Comparison of ENCODE assay signal across 1 cellular context in the genomic region with DNA sequence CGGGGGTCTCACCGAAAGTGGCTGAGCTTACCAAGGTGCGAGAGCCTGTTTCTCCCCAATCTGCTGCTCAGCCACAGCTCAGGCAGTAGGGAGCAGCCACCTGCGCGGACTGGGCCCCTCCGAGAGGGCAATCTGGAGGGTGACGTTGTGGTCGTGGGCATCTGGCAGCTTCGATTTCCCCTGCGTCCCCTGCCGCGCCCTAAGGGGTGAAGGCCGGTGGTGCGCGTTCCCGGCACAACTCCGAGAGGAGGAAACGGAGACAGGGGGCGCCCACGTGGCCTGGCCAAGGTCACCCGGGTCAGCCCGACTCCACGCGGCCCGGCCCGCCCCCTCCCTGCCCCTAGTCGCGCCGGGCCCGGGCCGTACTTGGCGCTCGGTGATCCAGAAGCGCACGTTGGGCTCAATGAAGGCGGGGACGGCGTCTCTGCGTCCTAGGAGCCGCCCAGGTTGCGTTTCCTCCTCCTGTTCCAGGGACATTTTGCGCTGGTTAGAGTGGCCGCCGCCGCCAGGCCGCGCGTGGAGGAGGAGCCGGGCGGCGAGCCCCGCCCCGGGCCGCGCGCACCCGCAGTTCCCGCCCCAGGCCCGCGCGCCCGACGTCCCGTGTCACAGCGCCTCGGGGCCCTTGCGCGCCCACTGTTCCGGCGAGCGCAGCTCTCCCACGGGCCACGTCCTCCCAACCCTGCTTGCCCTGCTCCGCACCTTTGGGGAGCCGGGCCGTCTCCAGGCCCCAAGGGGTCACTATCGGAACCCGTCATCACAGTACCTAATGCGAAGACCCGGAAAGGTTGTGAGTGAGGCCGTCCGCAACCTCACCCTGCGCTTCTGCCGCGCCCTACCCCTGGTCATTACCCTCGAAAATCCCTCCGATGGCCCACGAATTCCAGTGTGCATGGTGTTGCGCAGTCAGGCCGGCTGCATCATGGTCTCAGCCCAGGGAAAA.
A peak's percentile ranks its signal among the peaks of the same experiment; 100 is the strongest.
TF ChIP-seq lines count a peak whose summit lies in the region.

A gene with protein sequence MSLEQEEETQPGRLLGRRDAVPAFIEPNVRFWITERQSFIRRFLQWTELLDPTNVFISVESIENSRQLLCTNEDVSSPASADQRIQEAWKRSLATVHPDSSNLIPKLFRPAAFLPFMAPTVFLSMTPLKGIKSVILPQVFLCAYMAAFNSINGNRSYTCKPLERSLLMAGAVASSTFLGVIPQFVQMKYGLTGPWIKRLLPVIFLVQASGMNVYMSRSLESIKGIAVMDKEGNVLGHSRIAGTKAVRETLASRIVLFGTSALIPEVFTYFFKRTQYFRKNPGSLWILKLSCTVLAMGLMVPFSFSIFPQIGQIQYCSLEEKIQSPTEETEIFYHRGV (minus strand): TSS at position 544 of the 940 bp plus-strand sequence. CDS start 67 bp downstream, at position 477.

TF ChIP-seq in K562, 482 proteins besides CTCF, POLR2A, EP300 and RAD21 (continued from another document and continues in another):
- TF ChIP-seq, protein P1, sequence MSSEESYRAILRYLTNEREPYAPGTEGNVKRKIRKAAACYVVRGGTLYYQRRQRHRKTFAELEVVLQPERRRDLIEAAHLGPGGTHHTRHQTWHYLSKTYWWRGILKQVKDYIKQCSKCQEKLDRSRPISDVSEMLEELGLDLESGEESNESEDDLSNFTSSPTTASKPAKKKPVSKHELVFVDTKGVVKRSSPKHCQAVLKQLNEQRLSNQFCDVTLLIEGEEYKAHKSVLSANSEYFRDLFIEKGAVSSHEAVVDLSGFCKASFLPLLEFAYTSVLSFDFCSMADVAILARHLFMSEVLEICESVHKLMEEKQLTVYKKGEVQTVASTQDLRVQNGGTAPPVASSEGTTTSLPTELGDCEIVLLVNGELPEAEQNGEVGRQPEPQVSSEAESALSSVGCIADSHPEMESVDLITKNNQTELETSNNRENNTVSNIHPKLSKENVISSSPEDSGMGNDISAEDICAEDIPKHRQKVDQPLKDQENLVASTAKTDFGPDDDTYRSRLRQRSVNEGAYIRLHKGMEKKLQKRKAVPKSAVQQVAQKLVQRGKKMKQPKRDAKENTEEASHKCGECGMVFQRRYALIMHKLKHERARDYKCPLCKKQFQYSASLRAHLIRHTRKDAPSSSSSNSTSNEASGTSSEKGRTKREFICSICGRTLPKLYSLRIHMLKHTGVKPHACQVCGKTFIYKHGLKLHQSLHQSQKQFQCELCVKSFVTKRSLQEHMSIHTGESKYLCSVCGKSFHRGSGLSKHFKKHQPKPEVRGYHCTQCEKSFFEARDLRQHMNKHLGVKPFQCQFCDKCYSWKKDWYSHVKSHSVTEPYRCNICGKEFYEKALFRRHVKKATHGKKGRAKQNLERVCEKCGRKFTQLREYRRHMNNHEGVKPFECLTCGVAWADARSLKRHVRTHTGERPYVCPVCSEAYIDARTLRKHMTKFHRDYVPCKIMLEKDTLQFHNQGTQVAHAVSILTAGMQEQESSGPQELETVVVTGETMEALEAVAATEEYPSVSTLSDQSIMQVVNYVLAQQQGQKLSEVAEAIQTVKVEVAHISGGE (CRISPR knock-in tag; IDR thresholded peaks at IDR 0.05) = peak in 1 of 3 experiments; percentile 86; a peak in 2 of 6 replicates
- TF ChIP-seq ZKSCAN3 (CRISPR knock-in tag; IDR thresholded peaks at IDR 0.05) = no peak
- TF ChIP-seq, protein P2, sequence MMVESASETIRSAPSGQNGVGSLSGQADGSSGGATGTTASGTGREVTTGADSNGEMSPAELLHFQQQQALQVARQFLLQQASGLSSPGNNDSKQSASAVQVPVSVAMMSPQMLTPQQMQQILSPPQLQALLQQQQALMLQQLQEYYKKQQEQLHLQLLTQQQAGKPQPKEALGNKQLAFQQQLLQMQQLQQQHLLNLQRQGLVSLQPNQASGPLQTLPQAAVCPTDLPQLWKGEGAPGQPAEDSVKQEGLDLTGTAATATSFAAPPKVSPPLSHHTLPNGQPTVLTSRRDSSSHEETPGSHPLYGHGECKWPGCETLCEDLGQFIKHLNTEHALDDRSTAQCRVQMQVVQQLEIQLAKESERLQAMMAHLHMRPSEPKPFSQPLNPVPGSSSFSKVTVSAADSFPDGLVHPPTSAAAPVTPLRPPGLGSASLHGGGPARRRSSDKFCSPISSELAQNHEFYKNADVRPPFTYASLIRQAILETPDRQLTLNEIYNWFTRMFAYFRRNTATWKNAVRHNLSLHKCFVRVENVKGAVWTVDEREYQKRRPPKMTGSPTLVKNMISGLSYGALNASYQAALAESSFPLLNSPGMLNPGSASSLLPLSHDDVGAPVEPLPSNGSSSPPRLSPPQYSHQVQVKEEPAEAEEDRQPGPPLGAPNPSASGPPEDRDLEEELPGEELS (CRISPR knock-in tag; IDR thresholded peaks at IDR 0.05; ENCODE audit: borderline replicate concordance) = no peak
- TF ChIP-seq FUS (optimal IDR thresholded peaks at IDR 0.05; ENCODE audit: low read depth, low read length) = no peak
- no peak for TF ChIP-seq SMAD3 (CRISPR knock-in tag; conservative IDR thresholded peaks at IDR 0.05)
- TF ChIP-seq ATF7 (IDR thresholded peaks at IDR 0.05) = peak; percentile 28; the same call in 1 of the 2 replicates
- TF ChIP-seq, protein P3, sequence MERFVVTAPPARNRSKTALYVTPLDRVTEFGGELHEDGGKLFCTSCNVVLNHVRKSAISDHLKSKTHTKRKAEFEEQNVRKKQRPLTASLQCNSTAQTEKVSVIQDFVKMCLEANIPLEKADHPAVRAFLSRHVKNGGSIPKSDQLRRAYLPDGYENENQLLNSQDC (CRISPR knock-in tag; IDR thresholded peaks at IDR 0.05) = no peak
- no peak for TF ChIP-seq ATF1 (CRISPR knock-in tag; IDR thresholded peaks at IDR 0.05)
- peak; percentile 43 for TF ChIP-seq ATF1 (tag; IDR thresholded peaks at IDR 0.05)
- no peak for TF ChIP-seq ZNF766 (CRISPR knock-in tag; conservative IDR thresholded peaks at IDR 0.05)
- 0 out of 2 replicates have a peak, but pooled peaks have one; percentile 14 for TF ChIP-seq CBFA2T2 (conservative IDR thresholded peaks at IDR 0.05)
- TF ChIP-seq ELF1 (tag; IDR thresholded peaks at IDR 0.05) = peak; percentile 51; the same call in 1 of the 2 replicates
- TF ChIP-seq SAP30 (IDR thresholded peaks at IDR 0.05; ENCODE audit: borderline replicate concordance, insufficient read depth, low read depth, low read length, poor library complexity, severe bottlenecking) = peak; percentile 49
- no peak for TF ChIP-seq CBX3 (IDR thresholded peaks at IDR 0.05; ENCODE audit: borderline replicate concordance in 1 of 2, low read length in 2 of 2)
- TF ChIP-seq, protein P4, sequence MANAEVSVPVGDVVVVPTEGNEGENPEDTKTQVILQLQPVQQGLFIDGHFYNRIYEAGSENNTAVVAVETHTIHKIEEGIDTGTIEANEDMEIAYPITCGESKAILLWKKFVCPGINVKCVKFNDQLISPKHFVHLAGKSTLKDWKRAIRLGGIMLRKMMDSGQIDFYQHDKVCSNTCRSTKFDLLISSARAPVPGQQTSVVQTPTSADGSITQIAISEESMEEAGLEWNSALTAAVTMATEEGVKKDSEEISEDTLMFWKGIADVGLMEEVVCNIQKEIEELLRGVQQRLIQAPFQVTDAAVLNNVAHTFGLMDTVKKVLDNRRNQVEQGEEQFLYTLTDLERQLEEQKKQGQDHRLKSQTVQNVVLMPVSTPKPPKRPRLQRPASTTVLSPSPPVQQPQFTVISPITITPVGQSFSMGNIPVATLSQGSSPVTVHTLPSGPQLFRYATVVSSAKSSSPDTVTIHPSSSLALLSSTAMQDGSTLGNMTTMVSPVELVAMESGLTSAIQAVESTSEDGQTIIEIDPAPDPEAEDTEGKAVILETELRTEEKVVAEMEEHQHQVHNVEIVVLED (CRISPR knock-in tag; IDR thresholded peaks at IDR 0.05) = peak; percentile 51
- TF ChIP-seq, protein P5, sequence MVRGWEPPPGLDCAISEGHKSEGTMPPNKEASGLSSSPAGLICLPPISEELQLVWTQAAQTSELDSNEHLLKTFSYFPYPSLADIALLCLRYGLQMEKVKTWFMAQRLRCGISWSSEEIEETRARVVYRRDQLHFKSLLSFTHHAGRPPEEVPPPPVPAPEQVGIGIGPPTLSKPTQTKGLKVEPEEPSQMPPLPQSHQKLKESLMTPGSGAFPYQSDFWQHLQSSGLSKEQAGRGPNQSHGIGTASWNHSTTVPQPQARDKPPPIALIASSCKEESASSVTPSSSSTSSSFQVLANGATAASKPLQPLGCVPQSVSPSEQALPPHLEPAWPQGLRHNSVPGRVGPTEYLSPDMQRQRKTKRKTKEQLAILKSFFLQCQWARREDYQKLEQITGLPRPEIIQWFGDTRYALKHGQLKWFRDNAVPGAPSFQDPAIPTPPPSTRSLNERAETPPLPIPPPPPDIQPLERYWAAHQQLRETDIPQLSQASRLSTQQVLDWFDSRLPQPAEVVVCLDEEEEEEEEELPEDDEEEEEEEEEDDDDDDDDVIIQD (CRISPR knock-in tag; IDR thresholded peaks at IDR 0.05) = no peak
- peak; percentile 59; the same call in 1 of the 2 replicates for TF ChIP-seq SMAD4 (CRISPR knock-in tag; conservative IDR thresholded peaks at IDR 0.05)
- no peak for TF ChIP-seq PCBP1 (IDR thresholded peaks at IDR 0.05; ENCODE audit: low read depth, low read length, poor library complexity, severe bottlenecking)
- TF ChIP-seq NR2C2 (CRISPR knock-in tag; IDR thresholded peaks at IDR 0.05) = peak; percentile 70
- peak; percentile 91 for TF ChIP-seq NR2C2 (tag; IDR thresholded peaks at IDR 0.05)
- TF ChIP-seq LARP7 (IDR thresholded peaks at IDR 0.05) = no peak
- TF ChIP-seq, protein P6, sequence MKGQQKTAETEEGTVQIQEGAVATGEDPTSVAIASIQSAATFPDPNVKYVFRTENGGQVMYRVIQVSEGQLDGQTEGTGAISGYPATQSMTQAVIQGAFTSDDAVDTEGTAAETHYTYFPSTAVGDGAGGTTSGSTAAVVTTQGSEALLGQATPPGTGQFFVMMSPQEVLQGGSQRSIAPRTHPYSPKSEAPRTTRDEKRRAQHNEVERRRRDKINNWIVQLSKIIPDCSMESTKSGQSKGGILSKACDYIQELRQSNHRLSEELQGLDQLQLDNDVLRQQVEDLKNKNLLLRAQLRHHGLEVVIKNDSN (CRISPR knock-in tag; IDR thresholded peaks at IDR 0.05) = peak; percentile 89
- TF ChIP-seq, protein P7, sequence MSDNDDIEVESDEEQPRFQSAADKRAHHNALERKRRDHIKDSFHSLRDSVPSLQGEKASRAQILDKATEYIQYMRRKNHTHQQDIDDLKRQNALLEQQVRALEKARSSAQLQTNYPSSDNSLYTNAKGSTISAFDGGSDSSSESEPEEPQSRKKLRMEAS (CRISPR knock-in tag; IDR thresholded peaks at IDR 0.05) = peak; percentile 98
- TF ChIP-seq, protein P8, sequence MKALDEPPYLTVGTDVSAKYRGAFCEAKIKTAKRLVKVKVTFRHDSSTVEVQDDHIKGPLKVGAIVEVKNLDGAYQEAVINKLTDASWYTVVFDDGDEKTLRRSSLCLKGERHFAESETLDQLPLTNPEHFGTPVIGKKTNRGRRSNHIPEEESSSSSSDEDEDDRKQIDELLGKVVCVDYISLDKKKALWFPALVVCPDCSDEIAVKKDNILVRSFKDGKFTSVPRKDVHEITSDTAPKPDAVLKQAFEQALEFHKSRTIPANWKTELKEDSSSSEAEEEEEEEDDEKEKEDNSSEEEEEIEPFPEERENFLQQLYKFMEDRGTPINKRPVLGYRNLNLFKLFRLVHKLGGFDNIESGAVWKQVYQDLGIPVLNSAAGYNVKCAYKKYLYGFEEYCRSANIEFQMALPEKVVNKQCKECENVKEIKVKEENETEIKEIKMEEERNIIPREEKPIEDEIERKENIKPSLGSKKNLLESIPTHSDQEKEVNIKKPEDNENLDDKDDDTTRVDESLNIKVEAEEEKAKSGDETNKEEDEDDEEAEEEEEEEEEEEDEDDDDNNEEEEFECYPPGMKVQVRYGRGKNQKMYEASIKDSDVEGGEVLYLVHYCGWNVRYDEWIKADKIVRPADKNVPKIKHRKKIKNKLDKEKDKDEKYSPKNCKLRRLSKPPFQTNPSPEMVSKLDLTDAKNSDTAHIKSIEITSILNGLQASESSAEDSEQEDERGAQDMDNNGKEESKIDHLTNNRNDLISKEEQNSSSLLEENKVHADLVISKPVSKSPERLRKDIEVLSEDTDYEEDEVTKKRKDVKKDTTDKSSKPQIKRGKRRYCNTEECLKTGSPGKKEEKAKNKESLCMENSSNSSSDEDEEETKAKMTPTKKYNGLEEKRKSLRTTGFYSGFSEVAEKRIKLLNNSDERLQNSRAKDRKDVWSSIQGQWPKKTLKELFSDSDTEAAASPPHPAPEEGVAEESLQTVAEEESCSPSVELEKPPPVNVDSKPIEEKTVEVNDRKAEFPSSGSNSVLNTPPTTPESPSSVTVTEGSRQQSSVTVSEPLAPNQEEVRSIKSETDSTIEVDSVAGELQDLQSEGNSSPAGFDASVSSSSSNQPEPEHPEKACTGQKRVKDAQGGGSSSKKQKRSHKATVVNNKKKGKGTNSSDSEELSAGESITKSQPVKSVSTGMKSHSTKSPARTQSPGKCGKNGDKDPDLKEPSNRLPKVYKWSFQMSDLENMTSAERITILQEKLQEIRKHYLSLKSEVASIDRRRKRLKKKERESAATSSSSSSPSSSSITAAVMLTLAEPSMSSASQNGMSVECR (CRISPR knock-in tag; IDR thresholded peaks at IDR 0.05) = 0 out of 2 replicates have a peak, but pooled peaks have one; percentile 27
- TF ChIP-seq, protein P9, sequence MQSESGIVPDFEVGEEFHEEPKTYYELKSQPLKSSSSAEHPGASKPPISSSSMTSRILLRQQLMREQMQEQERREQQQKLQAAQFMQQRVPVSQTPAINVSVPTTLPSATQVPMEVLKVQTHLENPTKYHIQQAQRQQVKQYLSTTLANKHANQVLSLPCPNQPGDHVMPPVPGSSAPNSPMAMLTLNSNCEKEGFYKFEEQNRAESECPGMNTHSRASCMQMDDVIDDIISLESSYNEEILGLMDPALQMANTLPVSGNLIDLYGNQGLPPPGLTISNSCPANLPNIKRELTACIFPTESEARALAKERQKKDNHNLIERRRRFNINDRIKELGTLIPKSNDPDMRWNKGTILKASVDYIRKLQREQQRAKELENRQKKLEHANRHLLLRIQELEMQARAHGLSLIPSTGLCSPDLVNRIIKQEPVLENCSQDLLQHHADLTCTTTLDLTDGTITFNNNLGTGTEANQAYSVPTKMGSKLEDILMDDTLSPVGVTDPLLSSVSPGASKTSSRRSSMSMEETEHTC (IDR thresholded peaks at IDR 0.05) = 0 out of 2 replicates have a peak, but pooled peaks have one; percentile 45
- no peak for TF ChIP-seq TCF7 (IDR thresholded peaks at IDR 0.05; ENCODE audit: borderline replicate concordance)
- TF ChIP-seq BCL6 (CRISPR knock-in tag; IDR thresholded peaks at IDR 0.05) = no peak
- no peak for TF ChIP-seq DIDO1 (tag; IDR thresholded peaks at IDR 0.05; ENCODE audit: low read depth)
- no peak for TF ChIP-seq HEY1 (CRISPR knock-in tag; IDR thresholded peaks at IDR 0.05; ENCODE audit: borderline replicate concordance)
- no peak for TF ChIP-seq NFATC3 (IDR thresholded peaks at IDR 0.05)
- no peak for TF ChIP-seq SPI1 (IDR thresholded peaks at IDR 0.05; ENCODE audit: borderline replicate concordance, low read depth, low read length)
- TF ChIP-seq SAFB2 (IDR thresholded peaks at IDR 0.05; ENCODE audit: borderline replicate concordance, low read depth, low read length, severe bottlenecking) = no peak
- TF ChIP-seq TOE1 (IDR thresholded peaks at IDR 0.05; ENCODE audit: borderline replicate concordance) = no peak
- TF ChIP-seq TOE1 (CRISPR knock-in tag; IDR thresholded peaks at IDR 0.05; ENCODE audit: borderline replicate concordance, low read depth) = 0 out of 2 replicates have a peak, but pooled peaks have one; percentile 40
